Comparison of ENCODE assay signal across 29 cellular contexts in genomic region chr10:590721-591120, GRCh38.
"Had no signal": no experiment of that assay in that cellular context is flagged by ENCODE, and none has a peak within 500 bp of the region (broad histone marks: within the 10 kb centered on the region; RNA-seq: fewer than 3 reads in every experiment).

No MANE protein-coding gene starts in this region.

- H3K36me3 ChIP-seq: adrenal gland had no signal

- H3K27ac ChIP-seq: adrenal gland, body of pancreas, PC-9, VCaP had no signal

- H2AFZ ChIP-seq: PC-9 had no signal

- H3K4me3 ChIP-seq: adrenal gland, body of pancreas, PC-9 had no signal

- H3K27ac Mint-ChIP-seq: activated B cell treated with CpG ODN at 0.5 μM for 24 hours; activated CD4-positive, alpha-beta memory T cell treated with anti-CD3 and anti-CD28 coated beads for 36 hours; activated naive CD4-positive, alpha-beta T cell treated with anti-CD3 and anti-CD28 coated beads for 36 hours; activated naive CD4-positive, alpha-beta T cell treated with anti-CD3 and anti-CD28 coated beads, Interleukin-2, amount 50 U/mL, for 72 hours; activated T-helper 1 cell treated with anti-CD3 and anti-CD28 coated beads, Interleukin-12 subunit alpha, Interleukin-12 subunit beta, Interleukin-2, Interleukin-4 antibody, amounts not matched to agents 30 ng/mL and 10 ng/mL and 1 ng/mL, durations not matched to agents 14 hours and 24 hours and 36 hours had no signal

- H3K36me3 Mint-ChIP-seq: activated CD4-positive, alpha-beta memory T cell treated with anti-CD3 and anti-CD28 coated beads for 36 hours; activated naive CD4-positive, alpha-beta T cell treated with anti-CD3 and anti-CD28 coated beads, Interleukin-2, amount 50 U/mL, for 72 hours had no signal

- H3K4me1 Mint-ChIP-seq: activated B cell treated with CpG ODN at 0.5 μM for 24 hours had no signal

- H3K27me3 ChIP-seq: adrenal gland, body of pancreas had no signal

- ATAC-seq: activated naive CD4-positive, alpha-beta T cell treated with anti-CD3 and anti-CD28 coated beads, Interleukin-2, amount 50 U/mL, for 72 hours; activated T-cell treated with anti-CD3 and anti-CD28 coated beads, Interleukin-2, amount 50 U/mL, for 4 hours; body of pancreas had no signal

- H3K9me3 ChIP-seq: adrenal gland, body of pancreas had no signal

- H3K9me3 Mint-ChIP-seq: activated B cell treated with CpG ODN at 0.5 μM for 24 hours; activated CD4-positive, alpha-beta memory T cell treated with anti-CD3 and anti-CD28 coated beads for 36 hours; activated naive CD4-positive, alpha-beta T cell treated with anti-CD3 and anti-CD28 coated beads for 36 hours; activated naive CD4-positive, alpha-beta T cell treated with anti-CD3 and anti-CD28 coated beads, Interleukin-2, amount 50 U/mL, for 72 hours; activated T-cell treated with anti-CD3 and anti-CD28 coated beads, Interleukin-2, amount 50 U/mL, for 4 hours; activated T-helper 1 cell treated with anti-CD3 and anti-CD28 coated beads, Interleukin-12 subunit alpha, Interleukin-12 subunit beta, Interleukin-2, Interleukin-4 antibody, amounts not matched to agents 30 ng/mL and 10 ng/mL and 1 ng/mL, durations not matched to agents 14 hours and 24 hours and 36 hours had no signal

- H3K4me3 Mint-ChIP-seq: activated B cell treated with CpG ODN at 0.5 μM for 24 hours; activated CD4-positive, alpha-beta memory T cell treated with anti-CD3 and anti-CD28 coated beads for 36 hours; activated naive CD4-positive, alpha-beta T cell treated with anti-CD3 and anti-CD28 coated beads for 36 hours; activated T-cell treated with anti-CD3 and anti-CD28 coated beads, Interleukin-2, amount 50 U/mL, for 4 hours; activated T-helper 1 cell treated with anti-CD3 and anti-CD28 coated beads, Interleukin-12 subunit alpha, Interleukin-12 subunit beta, Interleukin-2, Interleukin-4 antibody, amounts not matched to agents 30 ng/mL and 10 ng/mL and 1 ng/mL, durations not matched to agents 14 hours and 24 hours and 36 hours had no signal

- H3K4me2 ChIP-seq: PC-9 had no signal

- DNase-seq: activated B cell treated with CpG ODN at 0.5 μM for 24 hours; activated CD4-positive, alpha-beta memory T cell treated with anti-CD3 and anti-CD28 coated beads for 36 hours; activated CD4-positive, alpha-beta T cell treated with anti-CD3 and anti-CD28 coated beads for 4 hours; activated CD4-positive, alpha-beta T cell treated with anti-CD3 and anti-CD28 coated beads, Interleukin-2, amount 50 U/mL, for 1 hour; activated CD8-positive, alpha-beta memory T cell treated with anti-CD3 and anti-CD28 coated beads, Interleukin-2, amount 50 U/mL, for 4 hours; activated gamma-delta T cell treated with Interleukin-2 at 50 U/mL for 16 hours; activated naive CD4-positive, alpha-beta T cell treated with anti-CD3 and anti-CD28 coated beads for 36 hours; activated T-cell treated with anti-CD3 and anti-CD28 coated beads for 4 hours; activated T-cell treated with anti-CD3 and anti-CD28 coated beads, Interleukin-2, amount 50 U/mL, for 4 hours; body of pancreas; central memory CD4-positive, alpha-beta T cell; Karpas-422; NCI-H1048; NCI-H1105 treated with DMSO at 0.1 percent for 48 hours; NCI-H1436 treated with DMSO at 0.1 percent for 48 hours; NCI-H1694 treated with DMSO at 0.1 percent for 48 hours; NCI-H2029; NCI-H345; NCI-H524 treated with DMSO at 0.1 percent for 48 hours; PC-9; Right ventricle myocardium superior; SW 1271; T-helper 1 cell; T-helper 2 cell; T-helper 9 cell had no signal
